28 cellular contexts compared by ENCODE assay signal in the genomic region with DNA sequence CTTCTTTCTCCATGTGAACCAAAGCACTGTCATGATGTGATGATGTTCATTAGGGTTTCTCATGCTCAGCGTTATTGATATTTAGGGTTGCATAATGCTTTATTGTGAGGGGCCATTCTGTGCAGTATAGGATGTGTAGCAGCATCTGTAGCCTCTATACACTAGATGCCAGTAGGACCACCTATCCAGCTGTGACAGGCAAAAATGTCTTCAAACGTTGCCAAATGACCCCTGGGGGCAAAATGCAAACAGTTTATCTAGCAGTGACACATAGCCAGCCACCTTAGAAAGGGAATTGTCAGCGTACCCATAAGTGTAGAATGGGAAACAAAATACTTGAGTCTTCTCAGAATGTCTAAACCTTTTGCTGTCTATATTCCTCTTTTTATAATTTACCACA. TPM values are rescaled to one million over a fixed set of nuclear protein-coding genes. Genes with fewer than 3 reads are reported as not detected.
DNase-seq lines count a peak whose midpoint lies in the region; ATAC-seq and TF ChIP-seq lines count a peak whose summit lies in the region.
"Had no signal": no experiment of that assay in that cellular context is flagged by ENCODE, and none has a peak within 500 bp of the region (broad histone marks: within the 10 kb centered on the region; RNA-seq: fewer than 3 reads in every experiment).

No MANE protein-coding gene starts in this region.

- CTCF ChIA-PET in HEK293 (lab: Yijun Ruan, JAX): no interaction called here

- peak overlapping the region; percentile 63 for H3K27ac Mint-ChIP-seq in activated T-cell treated with anti-CD3 and anti-CD28 coated beads, Interleukin-2, amount 50 U/mL, for 24 hours
- H3K27ac Mint-ChIP-seq in activated naive CD8-positive, alpha-beta T cell treated with anti-CD3 and anti-CD28 coated beads, Interleukin-2, amount 10 ng/mL, durations not matched to agents 7 days and 5 days: peak overlapping the region; percentile 58
- H3K27ac Mint-ChIP-seq in natural killer cell treated with Interleukin-12 subunit alpha and Interleukin-12 subunit beta and Interleukin-15 and Interleukin-18, amount 100 ng/mL, for 72 hours: peak overlapping the region; percentile 47 to 61
- H3K27ac Mint-ChIP-seq: nephron; T-helper 2 cell treated with Interferon-gamma antibody and Interleukin-4, amounts not matched to agents 5 μg/mL and 100 μg/mL, for 36 hours; type B pancreatic cell had no signal

- no peak overlapping the region for H3K4me3 ChIP-seq in HEK293 (ENCODE audit: low read depth, low read length)
- H3K4me3 ChIP-seq: coronary artery, gastroesophageal sphincter, HAP-1, lower lobe of right lung had no signal

- no peak overlapping the region for H3K4me3 Mint-ChIP-seq in activated T-cell treated with anti-CD3 and anti-CD28 coated beads, Interleukin-2, amount 50 U/mL, for 24 hours
- no peak overlapping the region for H3K4me3 Mint-ChIP-seq in activated naive CD8-positive, alpha-beta T cell treated with anti-CD3 and anti-CD28 coated beads, Interleukin-2, amount 10 ng/mL, durations not matched to agents 7 days and 5 days
- H3K4me3 Mint-ChIP-seq in natural killer cell treated with Interleukin-12 subunit alpha and Interleukin-12 subunit beta and Interleukin-15 and Interleukin-18, amount 100 ng/mL, for 72 hours: no peak overlapping the region
- H3K4me3 Mint-ChIP-seq: CD14-positive monocyte; nephron; T-helper 2 cell treated with Interferon-gamma antibody and Interleukin-4, amounts not matched to agents 5 μg/mL and 100 μg/mL, for 36 hours; type B pancreatic cell had no signal

- H3K27ac ChIP-seq in HEK293 (ENCODE audit: extremely low read depth, low read depth, low read length): no peak overlapping the region
- H3K27ac ChIP-seq: coronary artery, gastroesophageal sphincter, lower lobe of right lung had no signal

- peaks cover 2% of the 10 kb centered on the region for H3K9me3 Mint-ChIP-seq in activated T-cell treated with anti-CD3 and anti-CD28 coated beads, Interleukin-2, amount 50 U/mL, for 24 hours
- H3K9me3 Mint-ChIP-seq in activated naive CD8-positive, alpha-beta T cell treated with anti-CD3 and anti-CD28 coated beads, Interleukin-2, amount 10 ng/mL, durations not matched to agents 7 days and 5 days: peaks cover 6% of the 10 kb centered on the region
- peaks cover 4% of the 10 kb centered on the region for H3K9me3 Mint-ChIP-seq in natural killer cell treated with Interleukin-12 subunit alpha and Interleukin-12 subunit beta and Interleukin-15 and Interleukin-18, amount 100 ng/mL, for 72 hours

- H3K4me1 Mint-ChIP-seq in activated T-cell treated with anti-CD3 and anti-CD28 coated beads, Interleukin-2, amount 50 U/mL, for 24 hours (ENCODE audit: low read depth): peaks cover 86% of the 10 kb centered on the region
- peaks cover 69% of the 10 kb centered on the region for H3K4me1 Mint-ChIP-seq in activated naive CD8-positive, alpha-beta T cell treated with anti-CD3 and anti-CD28 coated beads, Interleukin-2, amount 10 ng/mL, durations not matched to agents 7 days and 5 days
- H3K4me1 Mint-ChIP-seq in natural killer cell treated with Interleukin-12 subunit alpha and Interleukin-12 subunit beta and Interleukin-15 and Interleukin-18, amount 100 ng/mL, for 72 hours (ENCODE audit: low read depth in 2 of 2): peaks cover 73 to 81% of the 10 kb centered on the region in 2 donors
- H3K4me1 Mint-ChIP-seq: nephron had no signal

- no peaks in the 10 kb centered on the region for H3K9me3 ChIP-seq in HEK293 (ENCODE audit: control insufficient read depth, insufficient read depth, low read depth, low read length)
- H3K9me3 ChIP-seq: gastroesophageal sphincter, HAP-1 had no signal

- TF ChIP-seq CTCF in HEK293 (tag by site-specific recombination; IDR thresholded peaks at IDR 0.05): no peak

- no peak for DNase-seq in activated T-cell treated with anti-CD3 and anti-CD28 coated beads, Interleukin-2, amount 50 U/mL, for 24 hours
- DNase-seq in activated T-cell treated with anti-CD3 and anti-CD28 coated beads, Interleukin-2, amount 50 U/mL, for 48 hours: no peak
- no peak for DNase-seq in activated naive CD8-positive, alpha-beta T cell treated with anti-CD3 and anti-CD28 coated beads, Interleukin-2, amount 10 ng/mL, durations not matched to agents 7 days and 5 days
- no peak for DNase-seq in natural killer cell treated with Interleukin-12 subunit alpha and Interleukin-12 subunit beta and Interleukin-15 and Interleukin-18, amount 100 ng/mL, for 72 hours (ENCODE audit: low spot score)
- no peak for DNase-seq in DMS153 treated with DMSO at 0.1 percent for 48 hours (lab: John Stamatoyannopoulos, UW; ENCODE audit: unreplicated experiment)
- DNase-seq in NCI-H2227 (lab: John Stamatoyannopoulos, UW; ENCODE audit: unreplicated experiment): no peak
- DNase-seq: activated CD4-positive, alpha-beta T cell treated with anti-CD3 and anti-CD28 coated beads for 4 hours; effector CD8-positive, alpha-beta T cell; EL; Karpas-422; lower lobe of right lung; NCI-H1417; NCI-H2081 treated with DMSO at 0.1 percent for 48 hours; NCI-H446; NCI-H774; SHP77 treated with DMSO at 0.1 percent for 48 hours; stimulated activated CD4-positive, alpha-beta T cell treated with anti-CD3 and anti-CD28 coated beads, Interleukin-4, amount 100 ng/mL, for 4 hours; substantia nigra had no signal

- POLR2A ChIA-PET in HEK293 (lab: Yijun Ruan, JAX): no interaction called here
- POLR2A ChIA-PET in activated naive CD8-positive, alpha-beta T cell treated with anti-CD3 and anti-CD28 coated beads, Interleukin-2, amount 10 ng/mL, durations not matched to agents 7 days and 5 days (lab: Charles Lee): interaction anchor here (1.1 to 2.3 kb wide), 3 partner anchors 9 to 20 kb away, joined by 3 to 5 read pairs (median 4); no protein-coding TSS in a partner anchor

- H3K36me3 ChIP-seq in HEK293 (ENCODE audit: control insufficient read depth in 2 of 2, insufficient read depth in 1 of 2, low read length in 2 of 2): no peaks in the 10 kb centered on the region
- H3K36me3 ChIP-seq: gastroesophageal sphincter, HAP-1, lower lobe of right lung had no signal

- H3K4me1 ChIP-seq in HEK293 (ENCODE audit: control insufficient read depth, insufficient read depth, low read length): no peaks in the 10 kb centered on the region
- H3K4me1 ChIP-seq: HAP-1 had no signal

- no peaks in the 10 kb centered on the region for H3K27me3 Mint-ChIP-seq in activated T-cell treated with anti-CD3 and anti-CD28 coated beads, Interleukin-2, amount 50 U/mL, for 24 hours
- no peaks in the 10 kb centered on the region for H3K27me3 Mint-ChIP-seq in activated naive CD8-positive, alpha-beta T cell treated with anti-CD3 and anti-CD28 coated beads, Interleukin-2, amount 10 ng/mL, durations not matched to agents 7 days and 5 days
- H3K27me3 Mint-ChIP-seq in natural killer cell treated with Interleukin-12 subunit alpha and Interleukin-12 subunit beta and Interleukin-15 and Interleukin-18, amount 100 ng/mL, for 72 hours: no peaks in the 10 kb centered on the region
- H3K27me3 Mint-ChIP-seq: type B pancreatic cell had no signal

- peaks cover 67% of the 10 kb centered on the region for H3K36me3 Mint-ChIP-seq in activated T-cell treated with anti-CD3 and anti-CD28 coated beads, Interleukin-2, amount 50 U/mL, for 24 hours (ENCODE audit: low read depth)
- H3K36me3 Mint-ChIP-seq in activated naive CD8-positive, alpha-beta T cell treated with anti-CD3 and anti-CD28 coated beads, Interleukin-2, amount 10 ng/mL, durations not matched to agents 7 days and 5 days: peaks cover 26% of the 10 kb centered on the region
- peaks cover 21% of the 10 kb centered on the region for H3K36me3 Mint-ChIP-seq in natural killer cell treated with Interleukin-12 subunit alpha and Interleukin-12 subunit beta and Interleukin-15 and Interleukin-18, amount 100 ng/mL, for 72 hours

- no peak for ATAC-seq in activated naive CD8-positive, alpha-beta T cell treated with anti-CD3 and anti-CD28 coated beads, Interleukin-2, amount 10 ng/mL, durations not matched to agents 7 days and 5 days (ENCODE audit: low read depth)
- ATAC-seq in natural killer cell treated with Interleukin-12 subunit alpha and Interleukin-12 subunit beta and Interleukin-15 and Interleukin-18, amount 100 ng/mL, for 72 hours: no peak
- no peak for ATAC-seq in GM21381 (IDR thresholded peaks at IDR 0.05; ENCODE audit: unreplicated experiment)
- ATAC-seq: gastroesophageal sphincter, HepG2, lower lobe of right lung had no signal

TF ChIP-seq in HEK293, 187 proteins besides CTCF, POLR2A, EP300 and RAD21:
- TF ChIP-seq ZNF596 (tag by site-specific recombination; IDR thresholded peaks at IDR 0.05) (no peak), ZIC2 (tag by site-specific recombination; IDR thresholded peaks at IDR 0.05) (peak; percentile 27; the same call in 1 of the 2 replicates)

RNA-seq across cellular contexts. Expression of gene NFKB1, which starts 18.8 kb away (rescaled TPM):
- 100 to 1,000 TPM; 129 to 130 TPM for total RNA-seq in activated naive CD8-positive, alpha-beta T cell treated with anti-CD3 and anti-CD28 coated beads, Interleukin-2, amount 10 ng/mL, durations not matched to agents 7 days and 5 days
- total RNA-seq in natural killer cell treated with Interleukin-12 subunit alpha and Interleukin-12 subunit beta and Interleukin-15 and Interleukin-18, amount 100 ng/mL, for 72 hours: 100 to 1,000 TPM; 108 to 131 TPM
